9 cellular contexts compared by ENCODE assay signal in the genomic region with DNA sequence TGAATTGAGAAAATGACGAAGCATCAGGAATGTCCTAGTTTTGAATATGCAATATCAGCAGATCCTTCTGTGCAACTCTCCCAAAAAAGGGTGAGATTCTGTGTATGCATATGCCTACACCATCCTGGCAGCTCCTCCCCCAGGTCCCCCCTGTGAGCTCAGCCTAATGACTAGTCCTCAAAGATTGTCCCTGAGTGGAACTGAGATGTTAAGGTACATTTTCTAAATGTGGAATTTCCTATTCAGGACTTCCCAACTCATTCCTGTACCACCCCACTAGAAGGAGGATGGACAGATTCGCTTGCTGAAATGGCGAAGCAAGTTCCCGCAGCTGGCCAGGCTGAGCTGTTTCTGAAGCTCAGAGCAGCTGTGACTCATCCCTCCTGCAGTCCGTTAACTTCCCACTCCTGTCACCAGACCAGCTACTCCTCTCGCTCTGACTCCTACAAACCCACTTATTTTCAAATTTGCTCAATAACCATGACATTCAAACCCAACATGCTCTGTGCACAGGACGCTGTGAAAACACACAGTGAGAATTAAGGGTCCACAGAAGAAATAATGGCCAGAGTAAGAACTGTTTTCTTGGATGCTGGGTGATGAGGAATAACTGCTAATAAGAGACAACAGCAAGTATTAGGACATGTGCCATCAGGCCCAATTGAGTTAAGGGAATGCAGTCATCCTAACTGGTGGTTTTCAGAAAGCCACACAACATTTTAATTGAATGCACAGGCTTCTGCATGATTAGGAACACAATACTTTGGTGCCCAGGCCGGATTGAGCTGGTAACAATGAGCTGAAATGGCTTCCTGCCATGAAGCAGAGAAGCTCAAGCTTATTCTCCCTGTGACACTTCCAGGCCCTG. TPM values are rescaled to one million over a fixed set of nuclear protein-coding genes. Genes with fewer than 3 reads are reported as not detected.
A peak's percentile ranks its signal among the peaks of the same experiment; 100 is the strongest.
DNase-seq lines count a peak whose midpoint lies in the region; ATAC-seq and TF ChIP-seq lines count a peak whose summit lies in the region.
"Had no signal": no experiment of that assay in that cellular context is flagged by ENCODE, and none has a peak within 500 bp of the region (broad histone marks: within the 10 kb centered on the region; RNA-seq: fewer than 3 reads in every experiment).

No MANE protein-coding gene starts in this region.

- intact Hi-C loops in vagina (cut with DNase I), result no loop called here

- DNase-seq in C1 segment of cervical spinal cord (lab: John Stamatoyannopoulos, UW), result peak in 11 of 14 donors; percentile 21 to 71 (median 50)
- DNase-seq in activated CD4-positive, alpha-beta T cell treated with anti-CD3 and anti-CD28 coated beads for 48 hours, result peak; percentile 87
- peak; percentile 91 to 95 for DNase-seq in fibroblast of lung (ENCODE audit: low read depth in 2 of 2)
- DNase-seq in omental fat pad (ENCODE audit: low spot score), result no peak
- DNase-seq in vagina (ENCODE audit: extremely low spot score in 2 of 2), result no peak
- no peak for DNase-seq in DMS79 (lab: John Stamatoyannopoulos, UW)

- H2AFZ ChIP-seq in fibroblast of lung (ENCODE audit: low read length), result peak overlapping the region; percentile 48

- H3K27ac ChIP-seq in fibroblast of lung (ENCODE audit: insufficient read depth, low read length), result peak overlapping the region; percentile 42
- peak overlapping the region; percentile 63 for H3K27ac ChIP-seq in vagina
- H3K27ac ChIP-seq: KMS-11 had no signal

- H3K9ac ChIP-seq in fibroblast of lung (ENCODE audit: insufficient read depth, low read length), result no peak overlapping the region
- H3K9ac ChIP-seq: KMS-11 had no signal

- no peak for TF ChIP-seq CTCF in fibroblast of lung (conservative IDR thresholded peaks at IDR 0.05 in 1 of 2, IDR thresholded peaks at IDR 0.05 in 1 of 2; ENCODE audit: low read depth in 1 of 2, low read length in 2 of 2)
- TF ChIP-seq CTCF in omental fat pad (IDR thresholded peaks at IDR 0.05), result no peak
- TF ChIP-seq CTCF in vagina (IDR thresholded peaks at IDR 0.05), result no peak

- ATAC-seq in GM19452 (IDR thresholded peaks at IDR 0.05; ENCODE audit: unreplicated experiment) (peak; percentile 97), HG03469 (IDR thresholded peaks at IDR 0.05; ENCODE audit: unreplicated experiment) (peak; percentile 89), omental fat pad (ENCODE audit: low FRiP score) (peak; percentile 95)

- H3K36me3 ChIP-seq in fibroblast of lung (ENCODE audit: control insufficient read depth, insufficient read depth, low read length), result no peaks in the 10 kb centered on the region
- H3K36me3 ChIP-seq in vagina, result no peaks in the 10 kb centered on the region

- H3K4me1 ChIP-seq in fibroblast of lung (ENCODE audit: control insufficient read depth, extremely low read depth, insufficient read depth, low read length) (peaks cover 14% of the 10 kb centered on the region), vagina (peaks cover 19% of the 10 kb centered on the region)

- H3K9me3 ChIP-seq in fibroblast of lung (ENCODE audit: control insufficient read depth, insufficient read depth, low read depth, low read length), result no peaks in the 10 kb centered on the region
- H3K9me3 ChIP-seq in vagina, result no peaks in the 10 kb centered on the region

- no peak for TF ChIP-seq POLR2A in vagina (IDR thresholded peaks at IDR 0.05)

- no peaks in the 10 kb centered on the region for H3K27me3 ChIP-seq in fibroblast of lung (ENCODE audit: control insufficient read depth, insufficient read depth, low read length)
- H3K27me3 ChIP-seq in vagina, result no peaks in the 10 kb centered on the region

- peak overlapping the region; percentile 71 for H3K4me2 ChIP-seq in fibroblast of lung (ENCODE audit: extremely low read depth, insufficient read depth, low read length)
- H3K4me2 ChIP-seq: KMS-11 had no signal

- H4K20me1 ChIP-seq in fibroblast of lung (ENCODE audit: control insufficient read depth, extremely low read depth, insufficient read depth, low read length), result no peaks in the 10 kb centered on the region

- no peaks in the 10 kb centered on the region for H3K79me2 ChIP-seq in fibroblast of lung (ENCODE audit: control insufficient read depth, insufficient read depth, low read length)

- H3K4me3 ChIP-seq in fibroblast of lung (replicated peaks in 1 of 4; ENCODE audit: control extremely low read depth in 1 of 4, insufficient read depth in 1 of 4, low read depth in 3 of 4, low read length in 4 of 4), result peak overlapping the region in 2 of 4 experiments; percentile 29 to 35
- peak overlapping the region; percentile 18 to 21 for H3K4me3 ChIP-seq in vagina

RNA-seq across cellular contexts. Expression of a gene that starts 40.0 kb away (rescaled TPM):
- 30.9 and 31.8 TPM in 2 replicates for total RNA-seq in fibroblast of lung
- polyA plus RNA-seq in fibroblast of lung, result 32.5 and 42.3 TPM in 2 replicates
- 19.2 and 19.3 TPM in 2 replicates for polyA plus RNA-seq in fibroblast of lung (2012)
- polyA minus RNA-seq in fibroblast of lung (ENCODE audit: low replicate concordance), result 14.9 and 36.3 TPM in 2 replicates
- total RNA-seq in omental fat pad, result 10 to 100 TPM; 16.9 to 53.1 (median 28.9) TPM
- total RNA-seq in vagina, result 18.7 TPM

Comparison
In these comparisons a context has a peak if more than half of its experiments do, and no peak if none do; other contexts are left out.
1. DNase-seq: peak in C1 segment of cervical spinal cord (11 of 14), activated CD4-positive, alpha-beta T cell treated with anti-CD3 and anti-CD28 coated beads for 48 hours (single experiment) and fibroblast of lung (2 of 2); none in omental fat pad (single experiment), vagina (0 of 2) and DMS79 (single experiment).
2. Peak in every context shown above with its lines, with median percentiles within 50 percentile points of each other: ATAC-seq.